In genomic region chr15:76197703-76198455, GRCh38 we compare ENCODE assay signal across 11 cellular contexts.
DNase-seq lines count a peak whose midpoint lies in the region; ATAC-seq and TF ChIP-seq lines count a peak whose summit lies in the region.
"Had no signal": no experiment of that assay in that cellular context is flagged by ENCODE, and none has a peak within 500 bp of the region (broad histone marks: within the 10 kb centered on the region; RNA-seq: fewer than 3 reads in every experiment).

No MANE protein-coding gene starts in this region.

- peak overlapping the region; percentile 95 for H3K27ac ChIP-seq in angular gyrus (ENCODE audit: low read depth, low read length)

- in situ Hi-C loops in ACHN (cut with HindIII; ENCODE audit: low pct_ligation_motif_present, low pct_unique_long_range_greater_than_20kb, low sequenced_read_pairs): no loop called here

- no peak for TF ChIP-seq CTCF in GM10266 (IDR thresholded peaks at IDR 0.05; ENCODE audit: control insufficient read depth, insufficient read depth, low read depth, missing control alignments)

- DNase-seq in ACHN (peak; percentile 4), H4 (ENCODE audit: low spot score) (peak; percentile 37), left colon (no peak), germinal center (ENCODE audit: low spot score) (no peak), NOMO-1 treated with dmso at 0.1 percent for 144 hours (lab: John Stamatoyannopoulos, UW; ENCODE audit: unreplicated experiment) (no peak), GM10266 (ENCODE audit: extremely low spot score) (no peak)
- DNase-seq: amniotic stem cell; NCI-H446; stimulated activated CD4-positive, alpha-beta T cell treated with anti-CD3 and anti-CD28 coated beads, Interleukin-1b, Interleukin-23, amount 100 ng/mL, for 48 hours had no signal

- intact Hi-C loops in left colon (cut with DNase I, micrococcal nuclease): loop anchor here in 1 of 2 donors (10.0 kb wide), 1 partner anchor 667 kb away; no protein-coding TSS in a partner anchor

- ATAC-seq in left colon (peak; percentile 53), HG03095 (IDR thresholded peaks at IDR 0.05; ENCODE audit: unreplicated experiment) (no peak)

Comparison
In these comparisons a context has a peak if more than half of its experiments do, and no peak if none do; other contexts are left out.
1. DNase-seq: peak in ACHN (single experiment) and H4 (single experiment); none in left colon (0 of 2), germinal center (single experiment), NOMO-1 treated with dmso at 0.1 percent for 144 hours (single experiment) and GM10266 (single experiment).